Comparison of ENCODE assay signal across 8 cellular contexts in the genomic region with DNA sequence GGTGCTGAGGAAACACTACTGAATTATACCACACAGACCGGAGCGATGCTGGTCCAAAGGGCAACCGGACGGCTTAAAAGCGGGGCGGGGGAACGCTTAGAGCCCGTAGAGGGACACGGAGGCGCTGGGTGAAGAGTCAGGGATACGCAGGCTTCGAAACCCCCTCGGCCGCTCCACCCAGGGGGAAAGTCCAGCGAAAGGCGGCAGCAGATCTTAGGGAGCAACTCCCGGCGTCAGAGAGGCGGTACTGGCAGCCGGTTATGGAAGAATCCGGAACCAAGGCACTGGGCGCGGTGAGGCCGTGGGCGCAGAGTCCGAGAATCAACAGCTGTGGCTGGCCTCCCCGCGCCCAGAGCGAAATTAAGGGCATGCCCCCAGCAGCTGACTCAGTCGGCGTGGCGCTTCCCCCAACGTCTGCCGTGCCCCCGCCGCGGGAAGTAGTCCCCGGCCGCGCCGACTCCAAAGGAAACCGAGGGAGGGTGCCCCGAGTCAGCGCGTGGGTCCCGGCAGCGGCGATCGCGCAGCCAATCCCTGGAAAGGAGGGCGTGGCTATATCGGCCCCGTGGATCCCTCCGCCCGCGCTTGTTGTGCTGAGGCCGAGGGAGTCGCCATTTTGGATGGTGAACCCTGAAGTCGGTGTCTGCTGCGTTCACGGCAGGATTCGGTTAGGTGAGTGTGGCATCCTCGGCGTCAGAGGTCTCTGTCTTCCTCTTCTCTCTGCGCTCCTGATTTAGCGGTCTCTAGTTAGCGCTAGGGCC.
DNase-seq lines count a peak whose midpoint lies in the region; ATAC-seq lines count a peak whose summit lies in the region.

IST1 (plus strand) TSS at position 611 of the 758 bp plus-strand sequence. CDS start 20,110 bp downstream, outside the sequence.

- H3K27ac ChIP-seq in epithelial cell of prostate (peak within 1 kb of the TSS; percentile 96), mucosa of rectum (ENCODE audit: low read depth in 2 of 2, low read length in 2 of 2) (peak within 1 kb of the TSS; percentile 99 to 100)

- ATAC-seq in GM21526 (IDR thresholded peaks at IDR 0.05; ENCODE audit: low FRiP score, unreplicated experiment), result peak; percentile 73

- no peaks in the 10 kb centered on the region for H3K36me3 ChIP-seq in mucosa of rectum (ENCODE audit: control insufficient read depth in 2 of 2, insufficient read depth in 2 of 2, low read length in 2 of 2)

- peaks cover 9 to 12% of the 10 kb centered on the region in 2 donors for H3K4me1 ChIP-seq in mucosa of rectum (ENCODE audit: control insufficient read depth in 2 of 2, insufficient read depth in 2 of 2, low read length in 2 of 2)

- peak within 1 kb of the TSS; percentile 89 to 99 for H3K4me3 ChIP-seq in mucosa of rectum (ENCODE audit: low read length in 2 of 2)

- no peaks in the 10 kb centered on the region for H3K9me3 ChIP-seq in mucosa of rectum (ENCODE audit: control insufficient read depth in 2 of 2, low read length in 2 of 2)

- peak within 1 kb of the TSS; percentile 99 to 100 for H3K9ac ChIP-seq in mucosa of rectum (ENCODE audit: low read depth in 1 of 2, low read length in 2 of 2)

- H3K27me3 ChIP-seq in mucosa of rectum (ENCODE audit: control insufficient read depth in 2 of 2, insufficient read depth in 2 of 2, low read length in 2 of 2), result no peaks in the 10 kb centered on the region

- DNase-seq in DMS 273 treated with DMSO at 0.1 percent for 48 hours (lab: John Stamatoyannopoulos, UW) (peak; percentile 94), HuH-7.5 (ENCODE audit: low spot score) (peak; percentile 96), OCI-M2 (lab: John Stamatoyannopoulos, UW; ENCODE audit: unreplicated experiment) (peak; percentile 76), activated T-cell treated with anti-CD3 and anti-CD28 coated beads for 48 hours (ENCODE audit: low read depth) (peak; percentile 98), epithelial cell of prostate (ENCODE audit: low read depth, low spot score) (peak; percentile 95)
- DNase-seq in stimulated activated CD8-positive, alpha-beta memory T cell treated with anti-CD3 and anti-CD28 coated beads, Interleukin-4, amount 100 ng/mL, for 48 hours, result peak; percentile 98

Comparison
In these comparisons a context has a peak if more than half of its experiments do, and no peak if none do; other contexts are left out.
1. Peak in every context shown above with its lines: DNase-seq, ATAC-seq, H3K4me3 ChIP-seq and H3K27ac ChIP-seq.